Comparison of ENCODE assay signal across 39 cellular contexts in the genomic region with DNA sequence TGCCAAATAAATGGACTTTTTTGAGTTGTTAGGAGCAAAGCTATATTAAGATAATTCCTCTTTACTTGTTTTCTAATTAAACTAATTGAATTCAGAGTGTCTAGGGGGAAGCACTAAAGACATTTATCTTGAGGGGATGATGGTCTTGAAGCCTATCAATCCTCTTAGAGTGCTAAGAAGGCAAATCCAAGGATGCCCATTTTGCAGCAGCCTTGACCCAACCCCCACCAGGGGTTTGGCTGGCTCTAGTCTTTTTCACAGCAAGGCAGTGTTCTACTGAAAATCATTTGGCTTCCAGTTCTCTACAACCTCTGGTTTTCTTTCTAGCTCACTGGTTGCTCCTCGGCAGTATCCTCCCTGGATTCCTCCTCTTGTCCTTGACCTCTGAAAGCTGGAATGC. TPM values are rescaled to one million over a fixed set of nuclear protein-coding genes. Genes with fewer than 3 reads are reported as not detected.
"Had no signal": no experiment of that assay in that cellular context is flagged by ENCODE, and none has a peak within 500 bp of the region (broad histone marks: within the 10 kb centered on the region; RNA-seq: fewer than 3 reads in every experiment).

No MANE protein-coding gene starts in this region.

- H3K4me2 ChIP-seq: hepatocyte had no signal

- H3K27ac Mint-ChIP-seq: activated CD4-positive, alpha-beta memory T cell treated with anti-CD3 and anti-CD28 coated beads for 36 hours; activated CD4-positive, alpha-beta T cell treated with anti-CD3 and anti-CD28 coated beads for 36 hours; activated CD4-positive, alpha-beta T cell treated with anti-CD3 and anti-CD28 coated beads, Interleukin-2, amount 10 ng/mL, durations not matched to agents 24 days and 14 days; activated CD8-positive, alpha-beta memory T cell treated with anti-CD3 and anti-CD28 coated beads, Interleukin-2, amount 10 ng/mL, durations not matched to agents 7 days and 5 days; activated CD8-positive, alpha-beta T cell treated with anti-CD3 and anti-CD28 coated beads, Interleukin-2, amount 10 ng/mL, durations not matched to agents 7 days and 5 days; activated naive CD4-positive, alpha-beta T cell treated with anti-CD3 and anti-CD28 coated beads, Interleukin-2, amount 10 ng/mL, durations not matched to agents 7 days and 5 days; activated naive CD4-positive, alpha-beta T cell treated with anti-CD3 and anti-CD28 coated beads, Interleukin-2, amount 50 U/mL, for 72 hours; activated naive CD8-positive, alpha-beta T cell treated with anti-CD3 and anti-CD28 coated beads, Interleukin-2, amount 10 ng/mL, durations not matched to agents 7 days and 5 days; activated T-helper 1 cell treated with anti-CD3 and anti-CD28 coated beads, Interleukin-12 subunit alpha, Interleukin-12 subunit beta, Interleukin-2, Interleukin-4 antibody, amounts not matched to agents 30 ng/mL and 10 ng/mL and 1 ng/mL, durations not matched to agents 14 hours and 24 hours and 36 hours; brain; dendritic cell treated with granulocyte-macrophage colony-stimulating factor and Interleukin-4, amounts not matched to agents 40 ng/mL and 50 ng/mL, for 4 days; effector memory CD8-positive, alpha-beta T cell; T-helper 17 cell; T-helper 2 cell treated with Interferon-gamma antibody and Interleukin-4, amounts not matched to agents 5 μg/mL and 100 μg/mL, for 36 hours had no signal

- ATAC-seq: activated CD4-positive, alpha-beta T cell treated with anti-CD3 and anti-CD28 coated beads for 36 hours; activated CD8-positive, alpha-beta memory T cell treated with anti-CD3 and anti-CD28 coated beads, Interleukin-2, amount 10 ng/mL, durations not matched to agents 7 days and 5 days; activated CD8-positive, alpha-beta T cell treated with anti-CD3 and anti-CD28 coated beads, Interleukin-2, amount 10 ng/mL, durations not matched to agents 7 days and 5 days; effector memory CD8-positive, alpha-beta T cell; gastroesophageal sphincter; heart right ventricle; T-helper 17 cell had no signal

- H3K36me3 Mint-ChIP-seq: activated CD4-positive, alpha-beta memory T cell treated with anti-CD3 and anti-CD28 coated beads for 36 hours; activated CD8-positive, alpha-beta memory T cell treated with anti-CD3 and anti-CD28 coated beads, Interleukin-2, amount 10 ng/mL, durations not matched to agents 7 days and 5 days; activated naive CD4-positive, alpha-beta T cell treated with anti-CD3 and anti-CD28 coated beads, Interleukin-2, amount 10 ng/mL, durations not matched to agents 7 days and 5 days; activated naive CD8-positive, alpha-beta T cell treated with anti-CD3 and anti-CD28 coated beads, Interleukin-2, amount 10 ng/mL, durations not matched to agents 7 days and 5 days; brain had no signal

- H3K36me3 ChIP-seq: ascending aorta, breast epithelium, cardiac muscle cell, colonic mucosa, esophagus squamous epithelium, gastroesophageal sphincter, heart right ventricle had no signal

- H3K9me3 ChIP-seq: ascending aorta, breast epithelium, colonic mucosa, esophagus squamous epithelium, gastroesophageal sphincter, heart right ventricle had no signal

- H3K27me3 ChIP-seq: ascending aorta had no signal

- H3K79me2 ChIP-seq: hepatocyte had no signal

- H2AFZ ChIP-seq: hepatocyte had no signal

- H3K9me3 Mint-ChIP-seq: activated CD4-positive, alpha-beta memory T cell treated with anti-CD3 and anti-CD28 coated beads for 36 hours; activated CD4-positive, alpha-beta T cell treated with anti-CD3 and anti-CD28 coated beads, Interleukin-2, amount 10 ng/mL, durations not matched to agents 24 days and 14 days; activated naive CD4-positive, alpha-beta T cell treated with anti-CD3 and anti-CD28 coated beads, Interleukin-2, amount 10 ng/mL, durations not matched to agents 7 days and 5 days; activated naive CD4-positive, alpha-beta T cell treated with anti-CD3 and anti-CD28 coated beads, Interleukin-2, amount 50 U/mL, for 72 hours; activated naive CD8-positive, alpha-beta T cell treated with anti-CD3 and anti-CD28 coated beads, Interleukin-2, amount 10 ng/mL, durations not matched to agents 7 days and 5 days; activated T-helper 1 cell treated with anti-CD3 and anti-CD28 coated beads, Interleukin-12 subunit alpha, Interleukin-12 subunit beta, Interleukin-2, Interleukin-4 antibody, amounts not matched to agents 30 ng/mL and 10 ng/mL and 1 ng/mL, durations not matched to agents 14 hours and 24 hours and 36 hours; dendritic cell treated with granulocyte-macrophage colony-stimulating factor and Interleukin-4, amounts not matched to agents 40 ng/mL and 50 ng/mL, for 4 days; effector memory CD8-positive, alpha-beta T cell; T-helper 2 cell treated with Interferon-gamma antibody and Interleukin-4, amounts not matched to agents 5 μg/mL and 100 μg/mL, for 36 hours had no signal

- H3K4me1 ChIP-seq: ascending aorta, breast epithelium, colonic mucosa, esophagus squamous epithelium, gastroesophageal sphincter, heart right ventricle had no signal

- H3K4me1 Mint-ChIP-seq: activated CD4-positive, alpha-beta T cell treated with anti-CD3 and anti-CD28 coated beads for 36 hours; activated CD4-positive, alpha-beta T cell treated with anti-CD3 and anti-CD28 coated beads, Interleukin-2, amount 10 ng/mL, durations not matched to agents 24 days and 14 days; activated naive CD4-positive, alpha-beta T cell treated with anti-CD3 and anti-CD28 coated beads, Interleukin-2, amount 10 ng/mL, durations not matched to agents 7 days and 5 days; activated naive CD8-positive, alpha-beta T cell treated with anti-CD3 and anti-CD28 coated beads, Interleukin-2, amount 10 ng/mL, durations not matched to agents 7 days and 5 days; brain; T-helper 17 cell had no signal

- H3K4me3 Mint-ChIP-seq: activated CD4-positive, alpha-beta memory T cell treated with anti-CD3 and anti-CD28 coated beads for 36 hours; activated CD4-positive, alpha-beta T cell treated with anti-CD3 and anti-CD28 coated beads for 36 hours; activated CD4-positive, alpha-beta T cell treated with anti-CD3 and anti-CD28 coated beads, Interleukin-2, amount 10 ng/mL, durations not matched to agents 24 days and 14 days; activated CD8-positive, alpha-beta memory T cell treated with anti-CD3 and anti-CD28 coated beads, Interleukin-2, amount 10 ng/mL, durations not matched to agents 7 days and 5 days; activated CD8-positive, alpha-beta T cell treated with anti-CD3 and anti-CD28 coated beads, Interleukin-2, amount 10 ng/mL, durations not matched to agents 7 days and 5 days; activated naive CD4-positive, alpha-beta T cell treated with anti-CD3 and anti-CD28 coated beads, Interleukin-2, amount 10 ng/mL, durations not matched to agents 7 days and 5 days; activated naive CD8-positive, alpha-beta T cell treated with anti-CD3 and anti-CD28 coated beads, Interleukin-2, amount 10 ng/mL, durations not matched to agents 7 days and 5 days; activated T-helper 1 cell treated with anti-CD3 and anti-CD28 coated beads, Interleukin-12 subunit alpha, Interleukin-12 subunit beta, Interleukin-2, Interleukin-4 antibody, amounts not matched to agents 30 ng/mL and 10 ng/mL and 1 ng/mL, durations not matched to agents 14 hours and 24 hours and 36 hours; brain; dendritic cell treated with granulocyte-macrophage colony-stimulating factor and Interleukin-4, amounts not matched to agents 40 ng/mL and 50 ng/mL, for 4 days; effector memory CD8-positive, alpha-beta T cell; T-helper 17 cell; T-helper 2 cell treated with Interferon-gamma antibody and Interleukin-4, amounts not matched to agents 5 μg/mL and 100 μg/mL, for 36 hours had no signal

- H3K4me3 ChIP-seq: ascending aorta, breast epithelium, cardiac muscle cell, colonic mucosa, esophagus squamous epithelium, gastroesophageal sphincter, heart right ventricle, hepatocyte had no signal

- DNase-seq: activated CD4-positive, alpha-beta memory T cell treated with anti-CD3 and anti-CD28 coated beads for 36 hours; activated CD4-positive, alpha-beta T cell treated with anti-CD3 and anti-CD28 coated beads for 36 hours; activated CD4-positive, alpha-beta T cell treated with anti-CD3 and anti-CD28 coated beads, Interleukin-2, amount 10 ng/mL, durations not matched to agents 24 days and 14 days; activated CD4-positive, CD25-positive, alpha-beta regulatory T cell; activated CD4-positive, CD25-positive, alpha-beta regulatory T cell treated with anti-CD3 and anti-CD28 coated beads, Interleukin-2, amount 50 U/mL, for 72 hours; activated CD8-positive, alpha-beta memory T cell treated with anti-CD3 and anti-CD28 coated beads, Interleukin-2, amount 10 ng/mL, durations not matched to agents 7 days and 5 days; activated CD8-positive, alpha-beta memory T cell treated with anti-CD3 and anti-CD28 coated beads, Interleukin-2, amount 50 U/mL, for 4 hours; activated CD8-positive, alpha-beta T cell treated with anti-CD3 and anti-CD28 coated beads, Interleukin-2, amount 10 ng/mL, durations not matched to agents 7 days and 5 days; activated gamma-delta T cell; activated naive CD4-positive, alpha-beta T cell; activated naive CD4-positive, alpha-beta T cell treated with anti-CD3 and anti-CD28 coated beads, Interleukin-2, amount 10 ng/mL, durations not matched to agents 7 days and 5 days; activated naive CD8-positive, alpha-beta T cell treated with anti-CD3 and anti-CD28 coated beads, Interleukin-2, amount 10 ng/mL, durations not matched to agents 7 days and 5 days; activated T-cell treated with anti-CD3 and anti-CD28 coated beads, Interleukin-2, amount 50 U/mL, for 1 hour; activated T-cell treated with anti-CD3 and anti-CD28 coated beads, Interleukin-2, amount 50 U/mL, for 48 hours; central memory CD4-positive, alpha-beta T cell; cerebellar nuclear complex; colonic mucosa; effector CD4-positive, alpha-beta T cell; effector memory CD8-positive, alpha-beta T cell; erythroblast; esophagus squamous epithelium; foreskin melanocyte; heart right ventricle; T-helper 17 cell; T1000 had no signal

- H3K27ac ChIP-seq: ascending aorta, breast epithelium, cardiac muscle cell, colonic mucosa, esophagus squamous epithelium, gastroesophageal sphincter, heart right ventricle, hepatocyte had no signal

RNA-seq across cellular contexts. Expression of gene RAX, which starts 6.5 kb away (rescaled TPM):
- total RNA-seq: activated CD4-positive, alpha-beta T cell treated with anti-CD3 and anti-CD28 coated beads for 36 hours; activated CD4-positive, alpha-beta T cell treated with anti-CD3 and anti-CD28 coated beads, Interleukin-2, amount 10 ng/mL, durations not matched to agents 24 days and 14 days; activated CD8-positive, alpha-beta memory T cell treated with anti-CD3 and anti-CD28 coated beads for 36 hours; activated CD8-positive, alpha-beta memory T cell treated with anti-CD3 and anti-CD28 coated beads, Interleukin-2, amount 10 ng/mL, durations not matched to agents 7 days and 5 days; activated CD8-positive, alpha-beta T cell treated with anti-CD3 and anti-CD28 coated beads, Interleukin-2, amount 10 ng/mL, durations not matched to agents 7 days and 5 days; activated naive CD8-positive, alpha-beta T cell treated with anti-CD3 and anti-CD28 coated beads, Interleukin-2, amount 10 ng/mL, durations not matched to agents 7 days and 5 days; activated T-helper 1 cell treated with anti-CD3 and anti-CD28 coated beads, Interleukin-12 subunit alpha, Interleukin-12 subunit beta, Interleukin-2, Interleukin-4 antibody, amounts not matched to agents 30 ng/mL and 10 ng/mL and 1 ng/mL, durations not matched to agents 14 hours and 24 hours and 36 hours; ascending aorta; breast epithelium; colonic mucosa; esophagus squamous epithelium; fibroblast of lung; fibroblast of villous mesenchyme; gastroesophageal sphincter; glomerular endothelial cell; heart right ventricle; hepatocyte; T-helper 17 cell had no signal

RNA-seq across cellular contexts. Expression of gene CPLX4, which starts 38.7 kb away (rescaled TPM):
- total RNA-seq: activated CD4-positive, alpha-beta memory T cell treated with anti-CD3 and anti-CD28 coated beads for 36 hours; activated CD4-positive, alpha-beta T cell treated with anti-CD3 and anti-CD28 coated beads for 36 hours; activated CD4-positive, alpha-beta T cell treated with anti-CD3 and anti-CD28 coated beads, Interleukin-2, amount 10 ng/mL, durations not matched to agents 24 days and 14 days; activated CD8-positive, alpha-beta memory T cell treated with anti-CD3 and anti-CD28 coated beads for 36 hours; activated CD8-positive, alpha-beta memory T cell treated with anti-CD3 and anti-CD28 coated beads, Interleukin-2, amount 10 ng/mL, durations not matched to agents 7 days and 5 days; activated CD8-positive, alpha-beta T cell treated with anti-CD3 and anti-CD28 coated beads, Interleukin-2, amount 10 ng/mL, durations not matched to agents 7 days and 5 days; activated naive CD4-positive, alpha-beta T cell treated with anti-CD3 and anti-CD28 coated beads, Interleukin-2, amount 50 U/mL, for 72 hours; activated naive CD8-positive, alpha-beta T cell treated with anti-CD3 and anti-CD28 coated beads, Interleukin-2, amount 10 ng/mL, durations not matched to agents 7 days and 5 days; activated T-helper 1 cell treated with anti-CD3 and anti-CD28 coated beads, Interleukin-12 subunit alpha, Interleukin-12 subunit beta, Interleukin-2, Interleukin-4 antibody, amounts not matched to agents 30 ng/mL and 10 ng/mL and 1 ng/mL, durations not matched to agents 14 hours and 24 hours and 36 hours; ascending aorta; breast epithelium; cardiac muscle cell; colonic mucosa; fibroblast of lung; fibroblast of villous mesenchyme; gastroesophageal sphincter; glomerular endothelial cell; hepatocyte; T-helper 17 cell had no signal

RNA-seq across cellular contexts. Expression of gene GRP, which starts 59.8 kb away (rescaled TPM):
- total RNA-seq: activated CD4-positive, alpha-beta memory T cell treated with anti-CD3 and anti-CD28 coated beads for 36 hours; activated CD4-positive, alpha-beta T cell treated with anti-CD3 and anti-CD28 coated beads for 36 hours; activated CD4-positive, alpha-beta T cell treated with anti-CD3 and anti-CD28 coated beads, Interleukin-2, amount 10 ng/mL, durations not matched to agents 24 days and 14 days; activated CD8-positive, alpha-beta memory T cell treated with anti-CD3 and anti-CD28 coated beads for 36 hours; activated CD8-positive, alpha-beta memory T cell treated with anti-CD3 and anti-CD28 coated beads, Interleukin-2, amount 10 ng/mL, durations not matched to agents 7 days and 5 days; activated CD8-positive, alpha-beta T cell treated with anti-CD3 and anti-CD28 coated beads, Interleukin-2, amount 10 ng/mL, durations not matched to agents 7 days and 5 days; activated naive CD4-positive, alpha-beta T cell treated with anti-CD3 and anti-CD28 coated beads, Interleukin-2, amount 50 U/mL, for 72 hours; activated naive CD8-positive, alpha-beta T cell treated with anti-CD3 and anti-CD28 coated beads, Interleukin-2, amount 10 ng/mL, durations not matched to agents 7 days and 5 days; activated T-helper 1 cell treated with anti-CD3 and anti-CD28 coated beads, Interleukin-12 subunit alpha, Interleukin-12 subunit beta, Interleukin-2, Interleukin-4 antibody, amounts not matched to agents 30 ng/mL and 10 ng/mL and 1 ng/mL, durations not matched to agents 14 hours and 24 hours and 36 hours; ascending aorta; colonic mucosa; esophagus squamous epithelium; fibroblast of lung; fibroblast of villous mesenchyme; glomerular endothelial cell; heart right ventricle; T-helper 17 cell had no signal
